ENCODE assay signal across 33 cellular contexts in genomic region chr5:101721543-101721942, GRCh38.
"Had no signal": no experiment of that assay in that cellular context is flagged by ENCODE, and none has a peak within 500 bp of the region (broad histone marks: within the 10 kb centered on the region; RNA-seq: fewer than 3 reads in every experiment).

No MANE protein-coding gene starts in this region.

- H3K36me3 ChIP-seq: adrenal gland, brain microvascular endothelial cell, breast epithelium had no signal

- H3K9me3 ChIP-seq: body of pancreas, breast epithelium had no signal

- H3K4me1 ChIP-seq: adrenal gland, body of pancreas, breast epithelium had no signal

- H3K27ac ChIP-seq: adrenal gland, body of pancreas, brain microvascular endothelial cell, breast epithelium, VCaP had no signal

- ATAC-seq: activated CD8-positive, alpha-beta T cell treated with anti-CD3 and anti-CD28 coated beads for 36 hours; activated naive CD4-positive, alpha-beta T cell treated with anti-CD3 and anti-CD28 coated beads, Interleukin-2, amount 50 U/mL, for 72 hours; activated T-cell treated with anti-CD3 and anti-CD28 coated beads, Interleukin-2, amount 50 U/mL, for 4 hours; activated T-cell treated with anti-CD3 and anti-CD28 coated beads, Interleukin-2, amount 50 U/mL, for 72 hours; activated T-helper 17 cell treated with anti-CD3 and anti-CD28 coated beads, Interleukin-2, amount 50 U/mL, for 72 hours; body of pancreas had no signal

- H3K27me3 ChIP-seq: adrenal gland, body of pancreas, brain microvascular endothelial cell, breast epithelium had no signal

- H3K4me3 ChIP-seq: adrenal gland, body of pancreas, breast epithelium had no signal

- FAIRE-seq: astrocyte, TTC549 had no signal

- DNase-seq: activated B cell treated with CpG ODN at 0.5 μM for 24 hours; activated CD4-positive, alpha-beta memory T cell treated with anti-CD3 and anti-CD28 coated beads for 36 hours; activated CD4-positive, alpha-beta T cell treated with anti-CD3 and anti-CD28 coated beads for 4 hours; activated CD4-positive, alpha-beta T cell treated with anti-CD3 and anti-CD28 coated beads, Interleukin-2, amount 10 ng/mL, durations not matched to agents 24 days and 14 days; activated CD4-positive, alpha-beta T cell treated with anti-CD3 and anti-CD28 coated beads, Interleukin-2, amount 50 U/mL, for 1 hour; activated CD4-positive, alpha-beta T cell treated with anti-CD3 and anti-CD28 coated beads, Interleukin-2, amount 50 U/mL, for 4 hours; activated CD4-positive, CD25-positive, alpha-beta regulatory T cell treated with anti-CD3 and anti-CD28 coated beads, Interleukin-2, amount 50 U/mL, for 72 hours; activated CD8-positive, alpha-beta memory T cell treated with anti-CD3 and anti-CD28 coated beads, Interleukin-2, amount 50 U/mL, for 4 hours; activated CD8-positive, alpha-beta T cell treated with anti-CD3 and anti-CD28 coated beads for 36 hours; activated effector memory CD4-positive, alpha-beta T cell treated with anti-CD3 and anti-CD28 coated beads, Interleukin-2, amount 50 U/mL, for 16 hours; activated gamma-delta T cell treated with Interleukin-2 at 50 U/mL for 16 hours; activated naive CD4-positive, alpha-beta T cell; activated naive CD4-positive, alpha-beta T cell treated with anti-CD3 and anti-CD28 coated beads for 36 hours; activated naive CD4-positive, alpha-beta T cell treated with anti-CD3 and anti-CD28 coated beads, Interleukin-2, amount 50 U/mL, for 16 hours; activated naive CD8-positive, alpha-beta T cell treated with anti-CD3 and anti-CD28 coated beads for 36 hours; activated T-cell treated with anti-CD3 and anti-CD28 coated beads for 4 hours; activated T-cell treated with anti-CD3 and anti-CD28 coated beads, Interleukin-2, amount 50 U/mL, for 1 hour; activated T-cell treated with anti-CD3 and anti-CD28 coated beads, Interleukin-2, amount 50 U/mL, for 4 hours; activated T-cell treated with anti-CD3 and anti-CD28 coated beads, Interleukin-2, amount 50 U/mL, for 72 hours; adrenal gland; amniotic stem cell; aorta; body of pancreas; brain microvascular endothelial cell; central memory CD4-positive, alpha-beta T cell; T-helper 2 cell; T-helper 9 cell had no signal
